In genomic region chr17:41650794-41651624, GRCh38 we compare ENCODE assay signal across 18 cellular contexts. TPM values are rescaled to one million over a fixed set of nuclear protein-coding genes. Genes with fewer than 3 reads are reported as not detected.
DNase-seq lines count a peak whose midpoint lies in the region; ATAC-seq and TF ChIP-seq lines count a peak whose summit lies in the region.
"Had no signal": no experiment of that assay in that cellular context is flagged by ENCODE, and none has a peak within 500 bp of the region (broad histone marks: within the 10 kb centered on the region; RNA-seq: fewer than 3 reads in every experiment).

No MANE protein-coding gene starts in this region.

- H3K9ac ChIP-seq in HCT116 (ENCODE audit: low read length) (peak overlapping the region; percentile 67), duodenal mucosa (ENCODE audit: low read depth in 1 of 2, low read length in 2 of 2) (peak overlapping the region; percentile 80 to 92), mucosa of rectum (ENCODE audit: low read depth in 1 of 2, low read length in 2 of 2) (peak overlapping the region; percentile 74 to 77)

- peak overlapping the region; percentile 82 for H3K4me2 ChIP-seq in HCT116 (ENCODE audit: low read length)

- 43 to 88% (median 55%) methylated on average over 5 to 15 of the region's 15 CpGs for WGBS in stomach, 5 donors

- POLR2A ChIA-PET in HCT116 (lab: Charles Lee): no interaction called here

- no peak for TF ChIP-seq EP300 in stomach (IDR thresholded peaks at IDR 0.05)

- BruUV-seq in HCT116 (replicated peaks; lab: Mats Ljungman, UMichigan): no TSS peak

- peaks cover 53 to 94% of the 10 kb centered on the region in 2 experiments for H3K4me1 ChIP-seq in HCT116 (ENCODE audit: control insufficient read depth in 1 of 2, insufficient read depth in 2 of 2, low read length in 2 of 2)
- H3K4me1 ChIP-seq in duodenal mucosa (ENCODE audit: control insufficient read depth in 1 of 2, insufficient read depth in 2 of 2, low read length in 2 of 2): peaks cover 76% of the 10 kb centered on the region in 2 donors
- H3K4me1 ChIP-seq in mucosa of rectum (ENCODE audit: control insufficient read depth in 2 of 2, insufficient read depth in 2 of 2, low read length in 2 of 2): peaks cover 67 to 78% of the 10 kb centered on the region in 2 donors
- peaks cover 44 to 72% (median 60%) of the 10 kb centered on the region in 4 donors for H3K4me1 ChIP-seq in stomach

- no peak for TF ChIP-seq RAD21 in HCT116 (IDR thresholded peaks at IDR 0.05; ENCODE audit: low read depth)

- H3K27ac ChIP-seq in HCT116 (ENCODE audit: low read depth, low read length) (peak overlapping the region; percentile 61), duodenal mucosa (ENCODE audit: low read depth, low read length) (peak overlapping the region; percentile 94), mucosa of rectum (ENCODE audit: low read depth in 2 of 2, low read length in 2 of 2) (peak overlapping the region; percentile 98 to 99), stomach (peak overlapping the region; percentile 68 to 93 (median 88))

- CTCF ChIA-PET in HCT116 (lab: Charles Lee): interaction anchor here (7.8 to 11.1 kb wide), 2 partner anchors 13 to 101 kb away, joined by 142 to 217 read pairs; no protein-coding TSS in a partner anchor

- TF ChIP-seq POLR2A in HCT116 (IDR thresholded peaks at IDR 0.05; ENCODE audit: borderline replicate concordance, extremely low read depth, insufficient read depth, insufficient read length): no peak
- TF ChIP-seq POLR2A in stomach (IDR thresholded peaks at IDR 0.05): no peak

- no peaks in the 10 kb centered on the region for H3K9me2 ChIP-seq in HCT116 (ENCODE audit: insufficient read depth)

- no peak for DNase-seq in HCT116 (ENCODE audit: low read depth, low spot score)
- no peak for DNase-seq in stomach
- DNase-seq in MG63: no peak
- no peak for DNase-seq in NCI-H2107 treated with DMSO at 0.1 percent for 48 hours (lab: John Stamatoyannopoulos, UW; ENCODE audit: unreplicated experiment)
- DNase-seq: activated CD4-positive, CD25-positive, alpha-beta regulatory T cell; activated effector memory CD4-positive, alpha-beta T cell treated with Interleukin-2 at 50 U/mL for 16 hours; Caco-2; GOT3; MM.1S; NCI-H2107; NCI-H774 had no signal

- H4K20me1 ChIP-seq in HCT116 (ENCODE audit: insufficient read depth): no peaks in the 10 kb centered on the region

- H3K4me3 ChIP-seq in HCT116 (replicated peaks in 1 of 2; ENCODE audit: low read depth in 1 of 2, low read length in 2 of 2): no peak overlapping the region
- no peak overlapping the region for H3K4me3 ChIP-seq in duodenal mucosa (ENCODE audit: low read depth in 1 of 2, low read length in 2 of 2)
- H3K4me3 ChIP-seq in mucosa of rectum (ENCODE audit: low read length in 2 of 2): no peak overlapping the region
- H3K4me3 ChIP-seq in stomach: no peak overlapping the region
- no peak overlapping the region for H3K4me3 ChIP-seq in MG63

- H3K79me2 ChIP-seq in HCT116 (ENCODE audit: insufficient read depth, low read length): no peaks in the 10 kb centered on the region

- no peak for TF ChIP-seq CTCF in HCT116 (IDR thresholded peaks at IDR 0.05 in 2 of 3, conservative IDR thresholded peaks at IDR 0.05 in 1 of 3; ENCODE audit: borderline replicate concordance in 1 of 3, insufficient read depth in 1 of 3, low read depth in 2 of 3, low read length in 2 of 3)
- TF ChIP-seq CTCF in stomach (IDR thresholded peaks at IDR 0.05): no peak

- ATAC-seq in HCT116 (no peak), HG03521 (IDR thresholded peaks at IDR 0.05; ENCODE audit: unreplicated experiment) (no peak), SK-N-SH treated with all-trans-retinoic acid at 6 μM for 48 hours (no peak)

- intact Hi-C loops in HCT116 (cut with micrococcal nuclease): no loop called here
- intact Hi-C loops in stomach (cut with DNase I; ENCODE audit: low total_unique reads): loop anchor here (10.0 kb wide), 1 partner anchor 746 kb away; no protein-coding TSS in a partner anchor

- H3K27me3 ChIP-seq in HCT116 (ENCODE audit: insufficient read depth, low read length) (no peaks in the 10 kb centered on the region), duodenal mucosa (ENCODE audit: control insufficient read depth in 1 of 2, insufficient read depth in 2 of 2, low read length in 2 of 2) (no peaks in the 10 kb centered on the region), mucosa of rectum (ENCODE audit: control insufficient read depth in 2 of 2, insufficient read depth in 2 of 2, low read length in 2 of 2) (no peaks in the 10 kb centered on the region), stomach (no peaks in the 10 kb centered on the region), MG63 (no peaks in the 10 kb centered on the region)

- RAD21 ChIA-PET in HCT116 (lab: Charles Lee; ENCODE audit: low non-redundant PET in 1 of 2, low total read pairs in 2 of 2, uncharacterized antibody in 2 of 2, unreplicated experiment in 2 of 2): interaction anchor here (0.7 to 1.5 kb wide), 4 partner anchors 10 to 978 kb away, joined by 3 to 5 read pairs (median 4); no protein-coding TSS in a partner anchor

- H3K9me3 ChIP-seq in HCT116 (ENCODE audit: control insufficient read depth in 1 of 2, insufficient read depth in 1 of 2, low read depth in 1 of 2, low read length in 2 of 2): no peaks in the 10 kb centered on the region
- no peaks in the 10 kb centered on the region for H3K9me3 ChIP-seq in duodenal mucosa (ENCODE audit: control insufficient read depth in 1 of 2, low read length in 2 of 2)
- no peaks in the 10 kb centered on the region for H3K9me3 ChIP-seq in mucosa of rectum (ENCODE audit: control insufficient read depth in 2 of 2, low read length in 2 of 2)
- H3K9me3 ChIP-seq in stomach: no peaks in the 10 kb centered on the region
- no peaks in the 10 kb centered on the region for H3K9me3 ChIP-seq in MG63
- H3K9me3 ChIP-seq: Caco-2 had no signal

- no peaks in the 10 kb centered on the region for H3K36me3 ChIP-seq in HCT116 (ENCODE audit: control insufficient read depth in 1 of 2, insufficient read depth in 2 of 2, low read length in 2 of 2)
- no peaks in the 10 kb centered on the region for H3K36me3 ChIP-seq in duodenal mucosa (ENCODE audit: control insufficient read depth in 1 of 2, insufficient read depth in 2 of 2, low read length in 2 of 2)
- no peaks in the 10 kb centered on the region for H3K36me3 ChIP-seq in mucosa of rectum (ENCODE audit: control insufficient read depth in 2 of 2, insufficient read depth in 2 of 2, low read length in 2 of 2)
- H3K36me3 ChIP-seq in stomach: no peaks in the 10 kb centered on the region
- no peaks in the 10 kb centered on the region for H3K36me3 ChIP-seq in MG63

- H2AFZ ChIP-seq in HCT116 (ENCODE audit: low read depth, low read length, poor library complexity, severe bottlenecking): no peak overlapping the region

TF ChIP-seq in HCT116, 20 proteins besides CTCF, POLR2A, EP300 and RAD21 (continues in another document):
- no peak for TF ChIP-seq JUND (IDR thresholded peaks at IDR 0.05)
- no peak for TF ChIP-seq ZBTB33 (IDR thresholded peaks at IDR 0.05; ENCODE audit: extremely low read depth, insufficient replicate concordance, low read length)
- TF ChIP-seq CEBPB (IDR thresholded peaks at IDR 0.05; ENCODE audit: low read depth): no peak

TF ChIP-seq in SK-N-SH treated with all-trans-retinoic acid at 6 μM for 48 hours, 23 proteins besides CTCF, POLR2A, EP300 and RAD21:
- no peak for TF ChIP-seq TSHZ2 (CRISPR knock-in tag; IDR thresholded peaks at IDR 0.05)
- TF ChIP-seq ZNF70 (CRISPR knock-in tag; IDR thresholded peaks at IDR 0.05): no peak
- no peak for TF ChIP-seq RARB (CRISPR knock-in tag; IDR thresholded peaks at IDR 0.05)
- no peak for TF ChIP-seq SNAI2 (CRISPR knock-in tag; IDR thresholded peaks at IDR 0.05)
- no peak for TF ChIP-seq PPARA (CRISPR knock-in tag; IDR thresholded peaks at IDR 0.05; ENCODE audit: borderline replicate concordance)
- TF ChIP-seq ISL1 (CRISPR knock-in tag; IDR thresholded peaks at IDR 0.05): no peak

RNA-seq across cellular contexts. Expression of gene KRT17, which starts 26.6 kb away (rescaled TPM):
- not detected for total RNA-seq in HCT116 (2021; ENCODE audit: unreplicated experiment)
- polyA plus RNA-seq in HCT116 (2012): 0.20 and 0.25 TPM in 2 replicates
- total RNA-seq in stomach: 10 to 100 TPM in 2 of 5 donors, 1 to 10 TPM in 2, not detected in 1; 1.6 to 13.6 (median 8.1) TPM
- polyA plus RNA-seq in stomach: 10 to 100 TPM in 1 of 3 donors, 1 to 10 TPM in 2; 2.0 to 14.2 (median 6.0) TPM
- total RNA-seq in MG63 (2014; rRNA removed; shearing (Covaris generic); ENCODE audit: low replicate concordance): not detected in 2 replicates

RNA-seq across cellular contexts. Expression of gene EIF1, which starts 37.7 kb away (rescaled TPM):
- total RNA-seq in HCT116 (2021; ENCODE audit: unreplicated experiment) (1,082 TPM), stomach (100 to 1,000 TPM in 3 of 5 donors, 10 to 100 TPM in 2; 62.4 to 255 (median 187) TPM)
- polyA plus RNA-seq in HCT116 (2012): 1,232 and 1,393 TPM in 2 replicates
- 100 to 1,000 TPM; 333 to 972 (median 834) TPM for polyA plus RNA-seq in stomach
- total RNA-seq in MG63 (2014; rRNA removed; shearing (Covaris generic); ENCODE audit: low replicate concordance): 42.2 and 90.7 TPM in 2 replicates

RNA-seq across cellular contexts. Expression of gene KRT16, which starts 38.4 kb away (rescaled TPM):
- total RNA-seq in HCT116 (2021; ENCODE audit: unreplicated experiment) (0.61 TPM), stomach (1 to 10 TPM in 1 of 5 donors, not detected in 4; 1.1 TPM)
- 3.0 and 4.7 TPM in 2 replicates for polyA plus RNA-seq in HCT116 (2012)
- polyA plus RNA-seq in stomach: 10 to 100 TPM in 1 of 3 donors, 1 to 10 TPM in 1, not detected in 1; 1.3 to 32.8 TPM
- not detected in 2 replicates for total RNA-seq in MG63 (2014; rRNA removed; shearing (Covaris generic); ENCODE audit: low replicate concordance)
- total RNA-seq: activated CD8-positive, alpha-beta memory T cell treated with anti-CD3 and anti-CD28 coated beads for 36 hours; Caco-2; mononuclear cell; T-helper 1 cell treated with Interleukin-12 subunit alpha and Interleukin-12 subunit beta and Interleukin-4 antibody, amounts not matched to agents 30 ng/mL and 1 ng/mL, for 36 hours had no signal
